In genomic region chrY:17122191-17122590, GRCh38 we compare ENCODE assay signal across 7 cellular contexts.
"Had no signal": no experiment of that assay in that cellular context is flagged by ENCODE, and none has a peak within 500 bp of the region (broad histone marks: within the 10 kb centered on the region; RNA-seq: fewer than 3 reads in every experiment).

No MANE protein-coding gene starts in this region.

- H3K4me3 ChIP-seq: GM23248, HAP-1, K562 had no signal

- H3K9me3 ChIP-seq: HAP-1 had no signal

- H3K4me1 ChIP-seq: HAP-1 had no signal

- ATAC-seq: HCT116, K562 had no signal

- H3K36me3 ChIP-seq: HAP-1 had no signal

- H3K27ac ChIP-seq: GM23248 had no signal

- DNase-seq: GM23248, GOT3, H7, IMR-90 had no signal
